In genomic region chr12:88578821-88579518, GRCh38 we compare ENCODE assay signal across 8 cellular contexts. TPM values are rescaled to one million over a fixed set of nuclear protein-coding genes. Genes with fewer than 3 reads are reported as not detected.
DNase-seq lines count a peak whose midpoint lies in the region; FAIRE-seq and TF ChIP-seq lines count a peak whose summit lies in the region.
"Had no signal": no experiment of that assay in that cellular context is flagged by ENCODE, and none has a peak within 500 bp of the region (broad histone marks: within the 10 kb centered on the region; RNA-seq: fewer than 3 reads in every experiment).

No MANE protein-coding gene starts in this region.

- peak overlapping the region; percentile 76 for H3K27ac Mint-ChIP-seq in MCF 10A (ENCODE audit: low read depth, unreplicated experiment)
- H3K27ac Mint-ChIP-seq: activated B cell treated with CpG ODN at 0.5 μM for 24 hours had no signal

- no peaks in the 10 kb centered on the region for H3K36me3 ChIP-seq in HEK293 (ENCODE audit: control insufficient read depth in 2 of 2, insufficient read depth in 1 of 2, low read length in 2 of 2)

- H3K36me3 Mint-ChIP-seq in MCF 10A (ENCODE audit: insufficient read depth, unreplicated experiment): peaks cover 6% of the 10 kb centered on the region

- H3K9me3 ChIP-seq in HEK293 (ENCODE audit: control insufficient read depth, insufficient read depth, low read depth, low read length): no peaks in the 10 kb centered on the region

- POLR2A ChIA-PET in HEK293 (lab: Yijun Ruan, JAX): interaction anchor here (0.9 to 2.5 kb wide), 12 partner anchors 10 to 508 kb away, joined by 3 to 18 read pairs (median 4); partner anchors contain the start of genes CEP290 and TMTC3
- POLR2A ChIA-PET in MCF 10A (lab: Yijun Ruan, JAX): interaction anchor here (0.6 to 2.5 kb wide), 14 partner anchors 16 to 415 kb away, joined by 3 to 10 read pairs (median 4); no protein-coding TSS in a partner anchor

- TF ChIP-seq CTCF in HEK293 (tag by site-specific recombination; IDR thresholded peaks at IDR 0.05) (0 out of 2 replicates have a peak, but pooled peaks have one; percentile 40), MCF 10A (IDR thresholded peaks at IDR 0.05; ENCODE audit: unreplicated experiment) (peak; percentile 56)

- H3K27me3 Mint-ChIP-seq in MCF 10A (ENCODE audit: insufficient read depth, unreplicated experiment): no peaks in the 10 kb centered on the region

- H3K4me1 Mint-ChIP-seq in MCF 10A (ENCODE audit: insufficient read depth, unreplicated experiment): peaks cover 19% of the 10 kb centered on the region

- BruUV-seq in MCF 10A (replicated peaks; lab: Mats Ljungman, UMichigan): no TSS peak

- H3K4me3 ChIP-seq in HEK293 (ENCODE audit: low read depth, low read length): peak overlapping the region; percentile 84

- peaks cover 29% of the 10 kb centered on the region for H3K4me1 ChIP-seq in HEK293 (ENCODE audit: control insufficient read depth, insufficient read depth, low read length)

- H3K9me3 Mint-ChIP-seq in MCF 10A (ENCODE audit: unreplicated experiment): no peaks in the 10 kb centered on the region
- H3K9me3 Mint-ChIP-seq: activated B cell treated with CpG ODN at 0.5 μM for 24 hours had no signal

- FAIRE-seq in urothelium cell line (lab: Jason Lieb, UNC): no peak

- peak overlapping the region; percentile 94; the same call in 1 of the 2 replicates for H3K27ac ChIP-seq in HEK293 (ENCODE audit: extremely low read depth, low read depth, low read length)

- intact Hi-C loops in MCF 10A (cut with micrococcal nuclease): loop anchor here (1.0 kb wide), 1 partner anchor 425 kb away; no protein-coding TSS in a partner anchor

- H3K4me3 Mint-ChIP-seq in MCF 10A (ENCODE audit: unreplicated experiment): peak overlapping the region; percentile 90
- H3K4me3 Mint-ChIP-seq: activated B cell treated with CpG ODN at 0.5 μM for 24 hours had no signal

- CTCF ChIA-PET in HEK293 (lab: Yijun Ruan, JAX) (interaction anchor here (0.6 to 2.0 kb wide), 8 partner anchors 11 to 419 kb away, joined by 3 to 14 read pairs (median 3); no protein-coding TSS in a partner anchor), MCF 10A (lab: Yijun Ruan, JAX) (interaction anchor here (0.6 to 6.1 kb wide), 36 partner anchors 9 to 938 kb away, joined by 3 to 56 read pairs (median 4); no protein-coding TSS in a partner anchor)

- DNase-seq in NCI-H2227 treated with DMSO at 0.1 percent for 48 hours (lab: John Stamatoyannopoulos, UW): peak; percentile 63
- DNase-seq in MCF 10A (ENCODE audit: unreplicated experiment): peak; percentile 53
- DNase-seq in left kidney (ENCODE audit: low read depth, low spot score): peak; percentile 72
- DNase-seq in urothelium cell line (ENCODE audit: low spot score): peak; percentile 43
- DNase-seq in NAMALWA (ENCODE audit: low spot score): no peak
- DNase-seq in hippocampal formation (lab: John Stamatoyannopoulos, UW): no peak
- DNase-seq: activated B cell treated with CpG ODN at 0.5 μM for 24 hours had no signal

TF ChIP-seq in HEK293, 187 proteins besides CTCF, POLR2A, EP300 and RAD21 (continues in another document):
- 0 out of 2 replicates have a peak, but pooled peaks have one; percentile 13 for TF ChIP-seq ZXDB (tag by site-specific recombination; IDR thresholded peaks at IDR 0.05)
- no peak for TF ChIP-seq ZNF449 (tag by site-specific recombination; IDR thresholded peaks at IDR 0.05)
- TF ChIP-seq PRDM1 (tag by site-specific recombination; IDR thresholded peaks at IDR 0.05): peak; percentile 91
- TF ChIP-seq IKZF3 (tag by site-specific recombination; IDR thresholded peaks at IDR 0.05): peak; percentile 49
- TF ChIP-seq ELK4 (IDR thresholded peaks at IDR 0.05; ENCODE audit: borderline replicate concordance, low read depth, low read length): no peak
- TF ChIP-seq MZF1 (tag by site-specific recombination; IDR thresholded peaks at IDR 0.05; ENCODE audit: borderline replicate concordance): 0 out of 2 replicates have a peak, but pooled peaks have one; percentile 12
- TF ChIP-seq ZNF692 (tag by site-specific recombination; IDR thresholded peaks at IDR 0.05): no peak
- TF ChIP-seq ZBTB48 (tag by site-specific recombination; IDR thresholded peaks at IDR 0.05): 0 out of 2 replicates have a peak, but pooled peaks have one; percentile 12
- 0 out of 2 replicates have a peak, but pooled peaks have one; percentile 12 for TF ChIP-seq SP7 (tag by site-specific recombination; IDR thresholded peaks at IDR 0.05)
- no peak for TF ChIP-seq ZNF148 (tag by site-specific recombination; IDR thresholded peaks at IDR 0.05; ENCODE audit: borderline replicate concordance)
- 0 out of 2 replicates have a peak, but pooled peaks have one; percentile 9 for TF ChIP-seq TRIM28 (IDR thresholded peaks at IDR 0.05; ENCODE audit: borderline replicate concordance, low read length)
- peak; percentile 31; the same call in 1 of the 2 replicates for TF ChIP-seq ZNF76 (tag by site-specific recombination; IDR thresholded peaks at IDR 0.05; ENCODE audit: borderline replicate concordance, low read depth)
- no peak for TF ChIP-seq ZBTB49 (tag by site-specific recombination; IDR thresholded peaks at IDR 0.05; ENCODE audit: low read depth)
- TF ChIP-seq ZSCAN30 (tag by site-specific recombination; IDR thresholded peaks at IDR 0.05): peak; percentile 7; the same call in 1 of the 2 replicates
- no peak for TF ChIP-seq KLF10 (tag by site-specific recombination; IDR thresholded peaks at IDR 0.05)

RNA-seq across cellular contexts. Expression of gene KITLG, which starts 1.3 kb away (rescaled TPM):
- 3.9 and 4.8 TPM in 2 replicates for total RNA-seq in MCF 10A (2022)
- total RNA-seq: activated B cell treated with CpG ODN at 0.5 μM for 24 hours had no signal

Comparison
In these comparisons a context has a peak if more than half of its experiments do, and no peak if none do; other contexts are left out.
1. DNase-seq: peak in NCI-H2227 treated with DMSO at 0.1 percent for 48 hours (single experiment), MCF 10A (single experiment), left kidney (single experiment) and urothelium cell line (single experiment); none in NAMALWA (single experiment) and hippocampal formation (0 of 2).